ENCODE assay signal across 13 cellular contexts in the genomic region with DNA sequence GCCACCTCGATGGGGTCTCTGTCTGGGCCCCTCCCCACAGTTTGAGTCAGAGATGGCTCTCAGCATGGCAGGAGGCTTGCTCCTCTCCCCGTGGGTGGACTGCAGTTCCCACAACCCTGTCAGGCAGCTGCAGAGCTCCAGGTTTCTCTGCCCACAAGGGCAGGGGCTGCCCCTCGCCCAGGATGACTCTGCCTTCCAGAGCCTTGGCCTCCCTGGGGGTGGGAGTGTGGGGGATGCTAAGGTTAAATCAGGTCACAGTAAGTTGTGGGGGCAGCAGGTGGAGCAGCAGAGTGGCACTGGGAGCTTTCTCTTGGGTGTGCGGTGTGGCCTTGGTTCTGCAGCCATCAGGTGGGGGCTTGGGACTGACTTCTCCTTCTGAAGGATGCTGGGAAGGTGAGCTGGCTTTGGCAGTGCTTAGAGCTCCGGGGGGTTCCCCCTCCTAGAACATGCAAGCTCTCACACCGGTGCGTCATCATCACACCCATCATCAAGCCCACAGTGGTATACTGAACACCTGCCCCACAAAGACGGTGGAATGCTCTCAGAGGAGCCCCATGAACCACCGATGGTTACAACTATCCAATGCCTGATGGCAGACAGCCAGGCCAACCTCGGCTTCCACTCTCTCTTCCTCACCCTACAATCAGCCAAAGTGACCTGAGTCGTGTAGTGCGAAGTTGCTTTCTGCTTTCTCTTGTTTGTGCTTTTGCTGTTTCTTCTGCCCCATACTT. TPM values are rescaled to one million over a fixed set of nuclear protein-coding genes. Genes with fewer than 3 reads are reported as not detected.
DNase-seq lines count a peak whose midpoint lies in the region; ATAC-seq, FAIRE-seq and TF ChIP-seq lines count a peak whose summit lies in the region.
"Had no signal": no experiment of that assay in that cellular context is flagged by ENCODE, and none has a peak within 500 bp of the region (broad histone marks: within the 10 kb centered on the region; RNA-seq: fewer than 3 reads in every experiment).

No MANE protein-coding gene starts in this region.

- H3K4me3 Mint-ChIP-seq in activated naive CD8-positive, alpha-beta T cell treated with anti-CD3 and anti-CD28 coated beads for 36 hours = no peak overlapping the region

- H3K4me1 Mint-ChIP-seq in activated naive CD8-positive, alpha-beta T cell treated with anti-CD3 and anti-CD28 coated beads for 36 hours = peaks cover 30% of the 10 kb centered on the region

- no peaks in the 10 kb centered on the region for H3K36me3 Mint-ChIP-seq in activated naive CD8-positive, alpha-beta T cell treated with anti-CD3 and anti-CD28 coated beads for 36 hours

- peak; percentile 83 to 84 for ATAC-seq in activated CD4-positive, CD25-positive, alpha-beta regulatory T cell treated with anti-CD3 and anti-CD28 coated beads, Interleukin-2, amount 50 U/mL, for 24 hours
- no peak for ATAC-seq in omental fat pad (ENCODE audit: low FRiP score)
- ATAC-seq: upper lobe of right lung had no signal

- DNase-seq in activated CD4-positive, CD25-positive, alpha-beta regulatory T cell treated with anti-CD3 and anti-CD28 coated beads, Interleukin-2, amount 50 U/mL, for 72 hours = no peak
- DNase-seq in GM20000 (ENCODE audit: low spot score) = peak; percentile 38
- DNase-seq in activated naive CD8-positive, alpha-beta T cell treated with anti-CD3 and anti-CD28 coated beads for 36 hours = peak; percentile 62
- peak; percentile 8 to 12 for DNase-seq in stimulated activated CD4-positive, alpha-beta T cell treated with anti-CD3 and anti-CD28 coated beads, Interleukin-4, amount 100 ng/mL, for 4 hours
- no peak for DNase-seq in frontal cortex (ENCODE audit: low spot score in 2 of 2)
- no peak for DNase-seq in NOMO-1 treated with dmso at 0.1 percent for 144 hours (lab: John Stamatoyannopoulos, UW; ENCODE audit: unreplicated experiment)
- no peak for DNase-seq in omental fat pad (ENCODE audit: low spot score)
- DNase-seq: NCI-H2029 treated with DMSO at 0.1 percent for 48 hours, SK-N-SH, upper lobe of right lung had no signal

- TF ChIP-seq CTCF in GM20000 (IDR thresholded peaks at IDR 0.05; ENCODE audit: extremely low read depth, missing control alignments) (no peak), omental fat pad (IDR thresholded peaks at IDR 0.05) (no peak)

- H3K27me3 Mint-ChIP-seq in activated naive CD8-positive, alpha-beta T cell treated with anti-CD3 and anti-CD28 coated beads for 36 hours = peaks cover 7% of the 10 kb centered on the region

- H3K9me3 Mint-ChIP-seq in activated naive CD8-positive, alpha-beta T cell treated with anti-CD3 and anti-CD28 coated beads for 36 hours = no peaks in the 10 kb centered on the region

- FAIRE-seq in frontal cortex (lab: Jason Lieb, UNC) = no peak
- FAIRE-seq: A204.1, H54 had no signal

- H3K27ac Mint-ChIP-seq in activated naive CD8-positive, alpha-beta T cell treated with anti-CD3 and anti-CD28 coated beads for 36 hours = no peak overlapping the region

RNA-seq across cellular contexts. Expression of a gene that starts 39.7 kb away (rescaled TPM):
- total RNA-seq in activated naive CD8-positive, alpha-beta T cell treated with anti-CD3 and anti-CD28 coated beads for 36 hours = 100 to 1,000 TPM; 392 to 403 TPM
- 106 TPM for total RNA-seq in frontal cortex
- 10 to 100 TPM; 62.4 to 70.9 (median 68.8) TPM for total RNA-seq in omental fat pad

RNA-seq across cellular contexts. Expression of a gene that starts 40.1 kb away (rescaled TPM):
- total RNA-seq in activated naive CD8-positive, alpha-beta T cell treated with anti-CD3 and anti-CD28 coated beads for 36 hours = 10 to 100 TPM; 47.9 to 48.2 TPM
- 118 TPM for total RNA-seq in frontal cortex
- total RNA-seq in omental fat pad = 10 to 100 TPM; 57.9 to 80.7 (median 69.6) TPM

Comparison
In these comparisons a context has a peak if more than half of its experiments do, and no peak if none do; other contexts are left out.
1. DNase-seq: peak in GM20000 (single experiment), activated naive CD8-positive, alpha-beta T cell treated with anti-CD3 and anti-CD28 coated beads for 36 hours (single experiment) and stimulated activated CD4-positive, alpha-beta T cell treated with anti-CD3 and anti-CD28 coated beads, Interleukin-4, amount 100 ng/mL, for 4 hours (2 of 2); none in activated CD4-positive, CD25-positive, alpha-beta regulatory T cell treated with anti-CD3 and anti-CD28 coated beads, Interleukin-2, amount 50 U/mL, for 72 hours (single experiment), frontal cortex (0 of 2), NOMO-1 treated with dmso at 0.1 percent for 144 hours (single experiment) and omental fat pad (single experiment).